In genomic region chr7:44377681-44378421, GRCh38 we compare ENCODE assay signal across 9 cellular contexts. TPM values are rescaled to one million over a fixed set of nuclear protein-coding genes. Genes with fewer than 3 reads are reported as not detected.
DNase-seq lines count a peak whose midpoint lies in the region; FAIRE-seq and TF ChIP-seq lines count a peak whose summit lies in the region.
"Had no signal": no experiment of that assay in that cellular context is flagged by ENCODE, and none has a peak within 500 bp of the region (broad histone marks: within the 10 kb centered on the region; RNA-seq: fewer than 3 reads in every experiment).

No MANE protein-coding gene starts in this region.

- no peak overlapping the region for H2AFZ ChIP-seq in osteoblast (ENCODE audit: low read length)

- H4K20me1 ChIP-seq in osteoblast (ENCODE audit: insufficient read depth, low read length) = no peaks in the 10 kb centered on the region

- peaks cover 43% of the 10 kb centered on the region for H3K4me1 ChIP-seq in osteoblast (ENCODE audit: insufficient read depth, low read length)

- peak; percentile 55 for DNase-seq in SIG-M5 treated with dmso at 0.1 percent for 504 hours (lab: John Stamatoyannopoulos, UW; ENCODE audit: unreplicated experiment)
- no peak for DNase-seq in SIG-M5 (lab: John Stamatoyannopoulos, UW)
- DNase-seq in H54 (ENCODE audit: insufficient read length, low spot score) = no peak
- peak; percentile 14 for DNase-seq in NCI-H1105 treated with DMSO at 0.1 percent for 48 hours (lab: John Stamatoyannopoulos, UW)
- DNase-seq in osteoblast (ENCODE audit: insufficient read length, low spot score, missing footprints) = no peak
- DNase-seq in C1 segment of cervical spinal cord (lab: John Stamatoyannopoulos, UW) = no peak
- DNase-seq in DMS114 treated with DMSO at 0.1 percent for 48 hours (lab: John Stamatoyannopoulos, UW; ENCODE audit: unreplicated experiment) = no peak
- DNase-seq in cerebellar cortex (ENCODE audit: low spot score) = no peak

- no peak overlapping the region for H3K4me3 ChIP-seq in osteoblast (ENCODE audit: insufficient read depth, low read length)

- H3K36me3 ChIP-seq in osteoblast (ENCODE audit: insufficient read depth, low read length) = no peaks in the 10 kb centered on the region

- TF ChIP-seq CTCF in osteoblast (IDR thresholded peaks at IDR 0.05; ENCODE audit: extremely low read depth, low read depth, low read length) = no peak

- no peaks in the 10 kb centered on the region for H3K9me3 ChIP-seq in osteoblast (ENCODE audit: low read depth, low read length)

- no peak for FAIRE-seq in H54 (lab: Jason Lieb, UNC)
- FAIRE-seq: A204.1 had no signal

- 0 out of 2 replicates have a peak, but pooled peaks have one; percentile 4 for TF ChIP-seq POLR2A in H54 (IDR thresholded peaks at IDR 0.05; ENCODE audit: low read depth, low read length)

- H3K4me2 ChIP-seq in osteoblast (ENCODE audit: insufficient read depth, low read length) = no peak overlapping the region

- no peaks in the 10 kb centered on the region for H3K79me2 ChIP-seq in osteoblast (ENCODE audit: insufficient read depth, low read length)

- peak overlapping the region; percentile 56 for H3K27ac ChIP-seq in osteoblast (ENCODE audit: low read depth, low read length)

- no peaks in the 10 kb centered on the region for H3K27me3 ChIP-seq in osteoblast (ENCODE audit: insufficient read depth, low read length)

RNA-seq across cellular contexts. Expression of gene CAMK2B, which starts 52.5 kb away (rescaled TPM):
- total RNA-seq in osteoblast = not detected in 2 replicates

Comparison
In these comparisons a context has a peak if more than half of its experiments do, and no peak if none do; other contexts are left out.
1. DNase-seq: peak in SIG-M5 treated with dmso at 0.1 percent for 504 hours (single experiment) and NCI-H1105 treated with DMSO at 0.1 percent for 48 hours (single experiment); none in SIG-M5 (single experiment), H54 (single experiment), osteoblast (single experiment), C1 segment of cervical spinal cord (0 of 14), DMS114 treated with DMSO at 0.1 percent for 48 hours (single experiment) and cerebellar cortex (single experiment).